In genomic region chr17:72122668-72123495, GRCh38 we compare ENCODE assay signal across 9 cellular contexts. TPM values are rescaled to one million over a fixed set of nuclear protein-coding genes. Genes with fewer than 3 reads are reported as not detected.
DNase-seq lines count a peak whose midpoint lies in the region; ATAC-seq, FAIRE-seq and TF ChIP-seq lines count a peak whose summit lies in the region.
"Had no signal": no experiment of that assay in that cellular context is flagged by ENCODE, and none has a peak within 500 bp of the region (broad histone marks: within the 10 kb centered on the region; RNA-seq: fewer than 3 reads in every experiment).

No MANE protein-coding gene starts in this region.

- no peak overlapping the region for H2AFZ ChIP-seq in HepG2 (ENCODE audit: low read length)

- H3K4me3 Mint-ChIP-seq in activated naive CD8-positive, alpha-beta T cell treated with anti-CD3 and anti-CD28 coated beads, Interleukin-2, amount 10 ng/mL, durations not matched to agents 7 days and 5 days, result no peak overlapping the region
- H3K4me3 Mint-ChIP-seq in activated naive CD8-positive, alpha-beta T cell treated with anti-CD3 and anti-CD28 coated beads, Interleukin-2, amount 50 U/mL, for 24 hours, result no peak overlapping the region
- H3K4me3 Mint-ChIP-seq: stimulated activated naive CD8-positive, alpha-beta T cell treated with anti-CD3 and anti-CD28 coated beads, Interleukin-15, Interleukin-2, amounts not matched to agents 100 ng/mL and 50 ng/mL, for 24 hours had no signal

- TF ChIP-seq EP300 in HepG2 (IDR thresholded peaks at IDR 0.05; ENCODE audit: low read depth in 2 of 2, low read length in 2 of 2), result peak in 1 of 2 experiments; percentile 88; a peak in 2 of 4 replicates
- TF ChIP-seq EP300 in HepG2 (CRISPR knock-in tag; IDR thresholded peaks at IDR 0.05; ENCODE audit: borderline replicate concordance), result peak; percentile 66; the same call in 1 of the 2 replicates

- no peak for TF ChIP-seq CTCF in astrocyte of the spinal cord (IDR thresholded peaks at IDR 0.05; ENCODE audit: low read depth, low read length)
- peak; percentile 12; the same call in 1 of the 2 replicates for TF ChIP-seq CTCF in HepG2 (CRISPR knock-in tag; IDR thresholded peaks at IDR 0.05)

- peaks cover 2% of the 10 kb centered on the region for H3K9me3 Mint-ChIP-seq in activated naive CD8-positive, alpha-beta T cell treated with anti-CD3 and anti-CD28 coated beads, Interleukin-2, amount 10 ng/mL, durations not matched to agents 7 days and 5 days
- H3K9me3 Mint-ChIP-seq in activated naive CD8-positive, alpha-beta T cell treated with anti-CD3 and anti-CD28 coated beads, Interleukin-2, amount 50 U/mL, for 24 hours, result peaks cover 6% of the 10 kb centered on the region
- H3K9me3 Mint-ChIP-seq: stimulated activated naive CD8-positive, alpha-beta T cell treated with anti-CD3 and anti-CD28 coated beads, Interleukin-15, Interleukin-2, amounts not matched to agents 100 ng/mL and 50 ng/mL, for 24 hours had no signal

- peaks cover 4% of the 10 kb centered on the region for H3K4me1 Mint-ChIP-seq in activated naive CD8-positive, alpha-beta T cell treated with anti-CD3 and anti-CD28 coated beads, Interleukin-2, amount 10 ng/mL, durations not matched to agents 7 days and 5 days
- H3K4me1 Mint-ChIP-seq in activated naive CD8-positive, alpha-beta T cell treated with anti-CD3 and anti-CD28 coated beads, Interleukin-2, amount 50 U/mL, for 24 hours, result peaks cover 9% of the 10 kb centered on the region

- no peaks in the 10 kb centered on the region; a peak in 1 of 5 replicates for H3K27me3 ChIP-seq in HepG2 (ENCODE audit: control insufficient read depth in 1 of 2, insufficient read depth in 2 of 2, low read length in 2 of 2)

- H3K27me3 Mint-ChIP-seq in activated naive CD8-positive, alpha-beta T cell treated with anti-CD3 and anti-CD28 coated beads, Interleukin-2, amount 10 ng/mL, durations not matched to agents 7 days and 5 days, result peaks cover 51% of the 10 kb centered on the region
- peaks cover 66% of the 10 kb centered on the region for H3K27me3 Mint-ChIP-seq in activated naive CD8-positive, alpha-beta T cell treated with anti-CD3 and anti-CD28 coated beads, Interleukin-2, amount 50 U/mL, for 24 hours

- in situ Hi-C loops in astrocyte of the spinal cord (cut with HindIII; ENCODE audit: low sequenced_read_pairs), result no loop called here
- in situ Hi-C loops in HepG2 (cut with HindIII; ENCODE audit: extremely low pct_ligation_motif_present, low pct_unique_long_range_greater_than_20kb), result loop anchor here (5.0 kb wide), 2 partner anchors 279 to 394 kb away; no protein-coding TSS in a partner anchor

- CTCF ChIA-PET in HepG2 (lab: Yijun Ruan, JAX; ENCODE audit: low intra/inter-chr PET ratio, low total read pairs), result no interaction called here

- peak overlapping the region; percentile 96 for H3K9ac ChIP-seq in HepG2 (ENCODE audit: insufficient read depth, low read depth, low read length)

- peaks cover 6% of the 10 kb centered on the region for H3K36me3 Mint-ChIP-seq in activated naive CD8-positive, alpha-beta T cell treated with anti-CD3 and anti-CD28 coated beads, Interleukin-2, amount 10 ng/mL, durations not matched to agents 7 days and 5 days
- H3K36me3 Mint-ChIP-seq in activated naive CD8-positive, alpha-beta T cell treated with anti-CD3 and anti-CD28 coated beads, Interleukin-2, amount 50 U/mL, for 24 hours (ENCODE audit: low read depth), result peaks cover 8% of the 10 kb centered on the region

- DNase-seq in activated naive CD8-positive, alpha-beta T cell treated with anti-CD3 and anti-CD28 coated beads, Interleukin-2, amount 10 ng/mL, durations not matched to agents 7 days and 5 days, result peak; percentile 37
- no peak for DNase-seq in activated naive CD8-positive, alpha-beta T cell treated with anti-CD3 and anti-CD28 coated beads, Interleukin-2, amount 50 U/mL, for 24 hours
- peak; percentile 31 for DNase-seq in astrocyte of the spinal cord (ENCODE audit: low read depth, low spot score)
- DNase-seq in HepG2 (ENCODE audit: low spot score), result peak; percentile 86
- no peak for DNase-seq in GM19238 (ENCODE audit: insufficient read length, low spot score)
- no peak for DNase-seq in OCI-M1 (lab: John Stamatoyannopoulos, UW)

- peaks cover 45% of the 10 kb centered on the region for H3K79me2 ChIP-seq in HepG2 (ENCODE audit: insufficient read depth, low read length)

- 2% methylated on average over 27 of the region's 55 CpGs for WGBS in HepG2 (ENCODE audit: low lambda C conversion rate)
- 10% methylated on average over 55 of the region's 55 CpGs for WGBS in urinary bladder

- H3K4me2 ChIP-seq in HepG2 (ENCODE audit: low read depth, low read length), result peak overlapping the region; percentile 95

- no peaks in the 10 kb centered on the region for H3K9me3 ChIP-seq in HepG2 (ENCODE audit: low read length)

- H4K20me1 ChIP-seq in HepG2 (ENCODE audit: insufficient read depth, low read length), result peaks cover 54% of the 10 kb centered on the region

- no peak overlapping the region for H3K27ac Mint-ChIP-seq in activated naive CD8-positive, alpha-beta T cell treated with anti-CD3 and anti-CD28 coated beads, Interleukin-2, amount 10 ng/mL, durations not matched to agents 7 days and 5 days
- no peak overlapping the region for H3K27ac Mint-ChIP-seq in activated naive CD8-positive, alpha-beta T cell treated with anti-CD3 and anti-CD28 coated beads, Interleukin-2, amount 50 U/mL, for 24 hours
- H3K27ac Mint-ChIP-seq: stimulated activated naive CD8-positive, alpha-beta T cell treated with anti-CD3 and anti-CD28 coated beads, Interleukin-15, Interleukin-2, amounts not matched to agents 100 ng/mL and 50 ng/mL, for 24 hours had no signal

- POLR2A ChIA-PET in activated naive CD8-positive, alpha-beta T cell treated with anti-CD3 and anti-CD28 coated beads, Interleukin-2, amount 10 ng/mL, durations not matched to agents 7 days and 5 days (lab: Charles Lee), result no interaction called here
- POLR2A ChIA-PET in HepG2 (lab: Yijun Ruan, JAX), result interaction anchor here (1.2 to 6.9 kb wide), 8 partner anchors 30 to 416 kb away, joined by 3 to 96 read pairs (median 36); no protein-coding TSS in a partner anchor

- H3K36me3 ChIP-seq in HepG2 (replicated peaks in 1 of 2; ENCODE audit: control insufficient read depth in 1 of 2, insufficient read depth in 2 of 2, low read length in 2 of 2) (peaks cover 10 to 20% of the 10 kb centered on the region in 2 experiments), urinary bladder (ENCODE audit: insufficient read depth) (no peaks in the 10 kb centered on the region)

- H3K27ac ChIP-seq in HepG2 (ENCODE audit: extremely low read length, insufficient read depth, low read length) (peak overlapping the region; percentile 76), urinary bladder (ENCODE audit: low read depth) (no peak overlapping the region)

- TF ChIP-seq RAD21 in HepG2 (CRISPR knock-in tag; IDR thresholded peaks at IDR 0.05), result 0 out of 2 replicates have a peak, but pooled peaks have one; percentile 6

- H3K4me1 ChIP-seq in HepG2 (ENCODE audit: insufficient read depth, low read length) (peaks cover 66% of the 10 kb centered on the region), urinary bladder (ENCODE audit: insufficient read depth) (no peaks in the 10 kb centered on the region)

- TSS peak; percentile 19 for BruUV-seq in HepG2 (replicated peaks; lab: Mats Ljungman, UMichigan)

- peak; percentile 26 to 70; a peak in 3 of 4 replicates for TF ChIP-seq POLR2A in HepG2 (IDR thresholded peaks at IDR 0.05; ENCODE audit: insufficient read depth in 1 of 2, low read depth in 2 of 2, low read length in 2 of 2)

- H3K4me3 ChIP-seq in astrocyte of the spinal cord (ENCODE audit: low read depth, low read length) (peak overlapping the region; percentile 94), HepG2 (replicated peaks in 1 of 3; ENCODE audit: insufficient read depth in 1 of 3, low read depth in 2 of 3, low read length in 3 of 3) (peak overlapping the region; percentile 86 to 100 (median 99)), urinary bladder (ENCODE audit: low read depth, low read length) (peak overlapping the region; percentile 19)

- no peak for ATAC-seq in activated naive CD8-positive, alpha-beta T cell treated with anti-CD3 and anti-CD28 coated beads, Interleukin-2, amount 10 ng/mL, durations not matched to agents 7 days and 5 days (ENCODE audit: low read depth)
- no peak for ATAC-seq in activated naive CD8-positive, alpha-beta T cell treated with anti-CD3 and anti-CD28 coated beads, Interleukin-2, amount 50 U/mL, for 24 hours
- peak; percentile 33 for ATAC-seq in HepG2
- no peak for ATAC-seq in HG02885 (IDR thresholded peaks at IDR 0.05; ENCODE audit: poor library complexity, unreplicated experiment)

- intact Hi-C loops in HepG2 (cut with micrococcal nuclease; ENCODE audit: unreplicated experiment), result no loop called here

- FAIRE-seq in HepG2 (lab: Jason Lieb, UNC), result peak; percentile 81

RNA-seq across cellular contexts. Expression of gene SOX9, which starts 2.1 kb away (rescaled TPM):
- total RNA-seq in activated naive CD8-positive, alpha-beta T cell treated with anti-CD3 and anti-CD28 coated beads, Interleukin-2, amount 10 ng/mL, durations not matched to agents 7 days and 5 days, result not detected
- total RNA-seq in HepG2 (2016; rRNA removed; fragmentation: Illumina TruSeq; extraction: Trizol) (27.6 and 40.1 TPM in 2 replicates), urinary bladder (3.2 TPM)
- total RNA-seq in HepG2 (2016; cell fraction: cytosol; rRNA removed; fragmentation: Illumina TruSeq; extraction: Trizol; ENCODE audit: low read depth), result 6.2 and 7.6 TPM in 2 replicates
- total RNA-seq in HepG2 (2016; cell fraction: insoluble cytoplasmic fraction; rRNA removed; fragmentation: Illumina TruSeq; extraction: Trizol), result 27.6 and 38.4 TPM in 2 replicates
- total RNA-seq in HepG2 (2016; cell fraction: membrane; rRNA removed; fragmentation: Illumina TruSeq; extraction: Trizol), result 33.8 and 35.1 TPM in 2 replicates
- total RNA-seq in HepG2 (2016; cell fraction: nucleus; rRNA removed; fragmentation: Illumina TruSeq; extraction: Trizol), result 41.9 and 42.0 TPM in 2 replicates
- polyA plus RNA-seq in HepG2 (2011; rRNA removed) (16.1 and 18.5 TPM in 2 replicates), urinary bladder (1.8 TPM)
- polyA plus RNA-seq in HepG2 (2011; cell fraction: cytosol; rRNA removed), result 16.5 and 16.7 TPM in 2 replicates
- polyA plus RNA-seq in HepG2 (2011; cell fraction: nucleus; rRNA removed), result 27.0 and 29.5 TPM in 2 replicates
- 52.8 and 54.6 TPM in 2 replicates for polyA plus RNA-seq in HepG2 (2012)
- polyA plus RNA-seq in HepG2 (2016; cell fraction: cytosol; fragmentation: Illumina TruSeq; extraction: Trizol; ENCODE audit: low read depth), result 4.1 and 5.3 TPM in 2 replicates
- polyA plus RNA-seq in HepG2 (2016; cell fraction: insoluble cytoplasmic fraction; fragmentation: Illumina TruSeq; extraction: Trizol; ENCODE audit: low read depth), result 85.8 and 117 TPM in 2 replicates
- 19.3 and 23.2 TPM in 2 replicates for polyA plus RNA-seq in HepG2 (2016; cell fraction: membrane; fragmentation: Illumina TruSeq; extraction: Trizol; ENCODE audit: low read depth)
- 116 and 117 TPM in 2 replicates for polyA plus RNA-seq in HepG2 (2016; cell fraction: nucleus; fragmentation: Illumina TruSeq; extraction: Trizol; ENCODE audit: insufficient read depth, low read depth)
- 44.5 TPM in 1 of 2 replicates, not detected in the other for polyA minus RNA-seq in HepG2 (2011; rRNA and poly(A)+ RNA removed; ENCODE audit: low replicate concordance)
- 90.2 and 106 TPM in 2 replicates for polyA minus RNA-seq in HepG2 (2011; cell fraction: cytosol; rRNA and poly(A)+ RNA removed)
- polyA minus RNA-seq in HepG2 (2011; cell fraction: nucleus; rRNA and poly(A)+ RNA removed), result 25.2 and 26.5 TPM in 2 replicates

Comparison
In these comparisons a context has a peak if more than half of its experiments do, and no peak if none do; other contexts are left out.
1. DNase-seq: peak in activated naive CD8-positive, alpha-beta T cell treated with anti-CD3 and anti-CD28 coated beads, Interleukin-2, amount 10 ng/mL, durations not matched to agents 7 days and 5 days (single experiment), astrocyte of the spinal cord (single experiment) and HepG2 (single experiment); none in activated naive CD8-positive, alpha-beta T cell treated with anti-CD3 and anti-CD28 coated beads, Interleukin-2, amount 50 U/mL, for 24 hours (single experiment), GM19238 (single experiment) and OCI-M1 (single experiment).
2. H3K4me3 ChIP-seq: peak in every context shown above with its lines; median percentile 99 in HepG2; 94 in astrocyte of the spinal cord; 19 in urinary bladder.